Comparison of ENCODE assay signal across 8 cellular contexts in the genomic region with DNA sequence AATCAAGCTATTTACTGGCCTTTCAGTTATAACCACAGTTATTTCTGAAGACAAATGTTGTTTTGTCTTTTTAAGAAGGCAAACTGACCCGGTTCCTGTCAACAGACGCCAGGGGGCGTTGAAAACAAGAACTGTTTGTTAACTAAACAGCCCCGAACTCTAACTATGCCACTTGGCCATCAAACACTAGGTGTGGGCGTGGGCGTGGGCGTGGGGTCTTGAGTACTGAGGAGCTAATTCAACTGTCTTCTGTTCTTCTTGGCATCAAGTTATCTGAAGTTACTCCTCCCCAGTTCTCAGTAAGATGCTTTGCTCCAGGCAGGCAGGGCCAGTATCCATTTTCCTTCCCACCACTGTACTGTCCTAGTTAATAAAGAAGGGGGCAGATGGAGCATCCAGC.
A peak's percentile ranks its signal among the peaks of the same experiment; 100 is the strongest.
DNase-seq lines count a peak whose midpoint lies in the region; ATAC-seq and TF ChIP-seq lines count a peak whose summit lies in the region.

No MANE protein-coding gene starts in this region.

- H3F3A ChIP-seq in SK-N-SH (replicated peaks; ENCODE audit: insufficient read depth) (no peaks in the 10 kb centered on the region), smooth muscle cell (ENCODE audit: low read depth) (no peaks in the 10 kb centered on the region)

- TF ChIP-seq RAD21 in SK-N-SH (IDR thresholded peaks at IDR 0.05; ENCODE audit: low read length): peak; percentile 59

- 0 out of 2 replicates have a peak, but pooled peaks cover 4% of the 10 kb centered on the region for H3K27me3 ChIP-seq in SK-N-SH (ENCODE audit: insufficient read depth)
- no peaks in the 10 kb centered on the region for H3K27me3 ChIP-seq in left ventricle myocardium inferior (ENCODE audit: low read depth)
- H3K27me3 ChIP-seq in smooth muscle cell (ENCODE audit: low read depth): no peaks in the 10 kb centered on the region

- no peaks in the 10 kb centered on the region for H3K4me1 Mint-ChIP-seq in activated naive CD8-positive, alpha-beta T cell treated with anti-CD3 and anti-CD28 coated beads, Interleukin-2, amount 50 U/mL, for 24 hours

- H3K4me2 ChIP-seq in SK-N-SH (no peak overlapping the region), smooth muscle cell (no peak overlapping the region)

- H3K27ac ChIP-seq in SK-N-SH (ENCODE audit: low read depth in 2 of 2, low read length in 1 of 2): no peak overlapping the region
- H3K27ac ChIP-seq in left ventricle myocardium inferior (replicated peaks): no peak overlapping the region
- peak overlapping the region; percentile 71 for H3K27ac ChIP-seq in smooth muscle cell (ENCODE audit: low read depth)

- H3K4me1 ChIP-seq in SK-N-SH (ENCODE audit: control insufficient read depth in 1 of 2, insufficient read depth in 2 of 2, low read depth in 1 of 2, low read length in 1 of 2) (no peaks in the 10 kb centered on the region), left ventricle myocardium inferior (peaks cover 11% of the 10 kb centered on the region), smooth muscle cell (ENCODE audit: low read depth) (no peaks in the 10 kb centered on the region)

- no peaks in the 10 kb centered on the region for H3K27me3 Mint-ChIP-seq in activated naive CD8-positive, alpha-beta T cell treated with anti-CD3 and anti-CD28 coated beads, Interleukin-2, amount 50 U/mL, for 24 hours

- H3K9me3 ChIP-seq in SK-N-SH (no peaks in the 10 kb centered on the region), left ventricle myocardium inferior (replicated peaks) (no peaks in the 10 kb centered on the region), smooth muscle cell (replicated peaks; ENCODE audit: low read depth) (no peaks in the 10 kb centered on the region)

- H3K4me3 Mint-ChIP-seq in activated naive CD8-positive, alpha-beta T cell treated with anti-CD3 and anti-CD28 coated beads, Interleukin-2, amount 50 U/mL, for 24 hours: no peak overlapping the region

- H4K20me1 ChIP-seq in SK-N-SH (ENCODE audit: insufficient read depth): no peaks in the 10 kb centered on the region
- no peaks in the 10 kb centered on the region for H4K20me1 ChIP-seq in smooth muscle cell (ENCODE audit: low read depth)

- peak; percentile 83 for TF ChIP-seq CTCF in SK-N-SH (IDR thresholded peaks at IDR 0.05)
- TF ChIP-seq CTCF in left ventricle myocardium inferior (IDR thresholded peaks at IDR 0.05; ENCODE audit: borderline replicate concordance): peak; percentile 66
- TF ChIP-seq CTCF in smooth muscle cell (IDR thresholded peaks at IDR 0.05; ENCODE audit: borderline replicate concordance, insufficient read depth, poor library complexity, severe bottlenecking): peak; percentile 62

- H3K9me2 ChIP-seq in SK-N-SH: no peaks in the 10 kb centered on the region

- peak overlapping the region; percentile 56; the same call in 1 of the 2 replicates for H2AFZ ChIP-seq in SK-N-SH (ENCODE audit: low read depth)
- H2AFZ ChIP-seq in smooth muscle cell (ENCODE audit: low read depth): no peak overlapping the region

- POLR2A ChIA-PET in SK-N-SH (lab: Yijun Ruan, JAX): interaction anchor here (1.1 kb wide), 1 partner anchor 53 kb away, joined by 3 read pairs; no protein-coding TSS in a partner anchor

- H3K79me2 ChIP-seq in SK-N-SH (ENCODE audit: insufficient read depth): no peaks in the 10 kb centered on the region
- no peaks in the 10 kb centered on the region for H3K79me2 ChIP-seq in smooth muscle cell (ENCODE audit: low read depth)

- H3K9me3 Mint-ChIP-seq in activated naive CD8-positive, alpha-beta T cell treated with anti-CD3 and anti-CD28 coated beads, Interleukin-2, amount 50 U/mL, for 24 hours: no peaks in the 10 kb centered on the region

- CTCF ChIA-PET in SK-N-SH (lab: Yijun Ruan, JAX): interaction anchor here (0.7 to 4.7 kb wide), 43 partner anchors 10 to 466 kb away, joined by 3 to 56 read pairs (median 5); no protein-coding TSS in a partner anchor

- no peak overlapping the region; a peak in 1 of 4 replicates for H3K4me3 ChIP-seq in SK-N-SH (ENCODE audit: low read depth in 2 of 2, low read length in 1 of 2)
- no peak overlapping the region for H3K4me3 ChIP-seq in left ventricle myocardium inferior
- no peak overlapping the region for H3K4me3 ChIP-seq in smooth muscle cell

- no peak for TF ChIP-seq EP300 in SK-N-SH (IDR thresholded peaks at IDR 0.05; ENCODE audit: borderline replicate concordance in 1 of 2, low read depth in 1 of 2, low read length in 1 of 2)

- ATAC-seq in activated naive CD8-positive, alpha-beta T cell treated with anti-CD3 and anti-CD28 coated beads, Interleukin-2, amount 50 U/mL, for 24 hours: no peak
- ATAC-seq in GM21619 (IDR thresholded peaks at IDR 0.05; ENCODE audit: unreplicated experiment): no peak

- H3K9ac ChIP-seq in SK-N-SH: no peak overlapping the region
- no peak overlapping the region for H3K9ac ChIP-seq in smooth muscle cell (ENCODE audit: low read depth)

- no peak overlapping the region for H3K27ac Mint-ChIP-seq in activated naive CD8-positive, alpha-beta T cell treated with anti-CD3 and anti-CD28 coated beads, Interleukin-2, amount 50 U/mL, for 24 hours

- DNase-seq in COLO829 (ENCODE audit: low spot score) (peak; percentile 97), HUDEP-2 (lab: John Stamatoyannopoulos, UW; ENCODE audit: unreplicated experiment in 76 of 76) (peak in 54 of 76 experiments; percentile 3 to 78 (median 39)), SK-N-SH (peak; percentile 56), left ventricle myocardium inferior (peak; percentile 21), smooth muscle cell (lab: John Stamatoyannopoulos, UW; ENCODE audit: unreplicated experiment) (no peak), DMS79 treated with DMSO at 0.1 percent for 48 hours (lab: John Stamatoyannopoulos, UW) (no peak)
- peak; percentile 38 for DNase-seq in activated naive CD8-positive, alpha-beta T cell treated with anti-CD3 and anti-CD28 coated beads, Interleukin-2, amount 50 U/mL, for 24 hours

- no peaks in the 10 kb centered on the region for H3K36me3 Mint-ChIP-seq in activated naive CD8-positive, alpha-beta T cell treated with anti-CD3 and anti-CD28 coated beads, Interleukin-2, amount 50 U/mL, for 24 hours (ENCODE audit: low read depth)

- no peaks in the 10 kb centered on the region for H3K36me3 ChIP-seq in SK-N-SH (replicated peaks in 1 of 2; ENCODE audit: control insufficient read depth in 1 of 2, insufficient read depth in 2 of 2, low read length in 1 of 2)
- no peaks in the 10 kb centered on the region for H3K36me3 ChIP-seq in left ventricle myocardium inferior
- H3K36me3 ChIP-seq in smooth muscle cell (ENCODE audit: low read depth): no peaks in the 10 kb centered on the region

- 2% methylated on average over 7 of the region's 7 CpGs for WGBS in SK-N-SH (ENCODE audit: low lambda C conversion rate)
- WGBS in smooth muscle cell (ENCODE audit: low lambda C conversion rate): 12% methylated on average over 7 of the region's 7 CpGs

- intact Hi-C loops in left ventricle myocardium inferior (cut with micrococcal nuclease): no loop called here

TF ChIP-seq in SK-N-SH, 30 proteins besides CTCF, POLR2A, EP300 and RAD21:
- TF ChIP-seq SMC3 (IDR thresholded peaks at IDR 0.05; ENCODE audit: low read depth, low read length) (peak; percentile 57), YY1 (IDR thresholded peaks at IDR 0.05; ENCODE audit: low read depth) (no peak)

Comparison
In these comparisons a context has a peak if more than half of its experiments do, and no peak if none do; other contexts are left out.
1. DNase-seq: peak in COLO829 (single experiment), HUDEP-2 (54 of 76), SK-N-SH (single experiment), activated naive CD8-positive, alpha-beta T cell treated with anti-CD3 and anti-CD28 coated beads, Interleukin-2, amount 50 U/mL, for 24 hours (single experiment) and left ventricle myocardium inferior (single experiment); none in smooth muscle cell (single experiment) and DMS79 treated with DMSO at 0.1 percent for 48 hours (single experiment).
2. Peak in every context shown above with its lines, with median percentiles within 50 percentile points of each other: CTCF ChIP-seq.